ENCODE assay signal across 5 cellular contexts in the genomic region with DNA sequence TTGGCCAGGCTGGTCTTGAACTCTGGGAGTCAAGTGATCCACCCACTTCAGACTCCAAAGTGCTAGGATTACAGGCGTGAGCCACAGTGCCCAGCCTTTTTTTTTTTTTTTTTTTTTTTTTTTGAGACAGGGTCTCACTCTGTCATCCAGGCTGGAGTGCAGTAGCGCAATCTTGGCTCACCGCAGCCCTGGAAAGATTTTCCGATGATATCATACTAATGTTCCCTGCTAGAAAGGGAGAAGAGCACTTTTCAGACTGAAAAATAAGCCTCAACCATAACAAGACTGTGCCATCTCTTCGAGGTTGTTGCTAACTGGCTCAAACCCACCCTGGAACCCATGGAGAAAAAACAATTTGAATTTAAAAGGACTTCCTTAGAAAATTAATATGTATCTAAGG. TPM values are rescaled to one million over a fixed set of nuclear protein-coding genes. Genes with fewer than 3 reads are reported as not detected.
"Had no signal": no experiment of that assay in that cellular context is flagged by ENCODE, and none has a peak within 500 bp of the region (broad histone marks: within the 10 kb centered on the region; RNA-seq: fewer than 3 reads in every experiment).

No MANE protein-coding gene starts in this region.

RNA-seq across cellular contexts. Expression of gene ALOX15, which starts 42.3 kb away (rescaled TPM):
- total RNA-seq: fibroblast of villous mesenchyme, gastrocnemius medialis, kidney epithelial cell had no signal
- polyA plus RNA-seq: naive thymus-derived CD4-positive, alpha-beta T cell had no signal

RNA-seq across cellular contexts. Expression of gene ZMYND15, which starts 55.9 kb away (rescaled TPM):
- total RNA-seq: cardiac muscle cell, fibroblast of villous mesenchyme, gastrocnemius medialis had no signal
- polyA plus RNA-seq: cardiac muscle cell; naive thymus-derived CD4-positive, alpha-beta T cell had no signal
